12 cellular contexts compared by ENCODE assay signal in genomic region chr5:60852317-60852716, GRCh38. TPM values are rescaled to one million over a fixed set of nuclear protein-coding genes. Genes with fewer than 3 reads are reported as not detected.
DNase-seq lines count a peak whose midpoint lies in the region; ATAC-seq and TF ChIP-seq lines count a peak whose summit lies in the region.
"Had no signal": no experiment of that assay in that cellular context is flagged by ENCODE, and none has a peak within 500 bp of the region (broad histone marks: within the 10 kb centered on the region; RNA-seq: fewer than 3 reads in every experiment).

No MANE protein-coding gene starts in this region.

- no peak for ATAC-seq in GM18907 (IDR thresholded peaks at IDR 0.05; ENCODE audit: unreplicated experiment)
- ATAC-seq: GM12878, HCT116 had no signal

- no peaks in the 10 kb centered on the region for H3K27me3 ChIP-seq in ectodermal cell (ENCODE audit: control insufficient read depth, insufficient read depth, low read length, poor library complexity, severe bottlenecking)

- TF ChIP-seq CTCF in C4-2B (conservative IDR thresholded peaks at IDR 0.05) = no peak
- TF ChIP-seq CTCF in HEK293 (tag by site-specific recombination; IDR thresholded peaks at IDR 0.05) = no peak

- H3K4me3 ChIP-seq in HEK293 (ENCODE audit: low read depth, low read length) (no peak overlapping the region), ectodermal cell (ENCODE audit: insufficient read depth, low read depth, low read length) (no peak overlapping the region), mesodermal cell (ENCODE audit: extremely low read depth, insufficient read depth, low read length, poor library complexity, severe bottlenecking) (no peak overlapping the region)
- H3K4me3 ChIP-seq: GM12878 had no signal

- no peaks in the 10 kb centered on the region for H3K36me3 ChIP-seq in HEK293 (ENCODE audit: control insufficient read depth in 2 of 2, insufficient read depth in 1 of 2, low read length in 2 of 2)
- no peaks in the 10 kb centered on the region for H3K36me3 ChIP-seq in ectodermal cell (ENCODE audit: control insufficient read depth, insufficient read depth, low read length)
- H3K36me3 ChIP-seq in mesodermal cell (ENCODE audit: control insufficient read depth, insufficient read depth, low read length) = no peaks in the 10 kb centered on the region

- POLR2A ChIA-PET in HEK293 (lab: Yijun Ruan, JAX) = interaction anchor here (1.7 to 1.9 kb wide), 2 partner anchors 9 to 152 kb away, joined by 6 to 7 read pairs; partner anchors contain the start of genes DEPDC1B and ELOVL7

- CTCF ChIA-PET in HEK293 (lab: Yijun Ruan, JAX) = interaction anchor here (1.2 kb wide), 1 partner anchor 1042 kb away, joined by 3 read pairs; no protein-coding TSS in a partner anchor

- H3K4me1 ChIP-seq in HEK293 (ENCODE audit: control insufficient read depth, insufficient read depth, low read length) (peaks cover 11% of the 10 kb centered on the region), ectodermal cell (ENCODE audit: control insufficient read depth, insufficient read depth, low read length) (peaks cover 4% of the 10 kb centered on the region), mesodermal cell (ENCODE audit: control insufficient read depth, insufficient read depth, low read length, poor library complexity, severe bottlenecking) (peaks cover 2% of the 10 kb centered on the region)

- WGBS in ectodermal cell, 2 experiments = 85 to 90% methylated on average over 2 of the region's 2 CpGs
- WGBS in mesodermal cell (ENCODE audit: insufficient coverage in 2 of 2), 2 experiments = 67 to 79% methylated on average over 1 to 2 of the region's 2 CpGs

- H3K9me3 ChIP-seq in HEK293 (ENCODE audit: control insufficient read depth, insufficient read depth, low read depth, low read length) (no peaks in the 10 kb centered on the region), ectodermal cell (ENCODE audit: control insufficient read depth, low read length) (no peaks in the 10 kb centered on the region), mesodermal cell (ENCODE audit: control insufficient read depth, low read length) (no peaks in the 10 kb centered on the region)

- DNase-seq in HPDE6-E6E7 (ENCODE audit: extremely low spot score) = no peak
- no peak for DNase-seq in NCI-H1694 (lab: John Stamatoyannopoulos, UW)
- DNase-seq: C1 segment of cervical spinal cord; CD4-positive, alpha-beta memory T cell; DMS79 had no signal

- peak overlapping the region; percentile 25; the same call in 1 of the 2 replicates for H3K27ac ChIP-seq in C4-2B
- no peak overlapping the region for H3K27ac ChIP-seq in HEK293 (ENCODE audit: extremely low read depth, low read depth, low read length)
- H3K27ac ChIP-seq in ectodermal cell (ENCODE audit: insufficient read depth, low read depth, low read length, poor library complexity, severe bottlenecking) = peak overlapping the region; percentile 8
- H3K27ac ChIP-seq in mesodermal cell (ENCODE audit: low read depth, low read length, severe bottlenecking) = peak overlapping the region; percentile 3

TF ChIP-seq in HEK293, 187 proteins besides CTCF, POLR2A, EP300 and RAD21:
- peak; percentile 43; the same call in 1 of the 2 replicates for TF ChIP-seq PRDM10 (tag by site-specific recombination; IDR thresholded peaks at IDR 0.05)
- TF ChIP-seq BCL6B (tag by site-specific recombination; IDR thresholded peaks at IDR 0.05) = peak; percentile 54
- no peak for TF ChIP-seq ZBTB7A (tag by site-specific recombination; IDR thresholded peaks at IDR 0.05; ENCODE audit: low read depth)

RNA-seq across cellular contexts. Expression of gene ELOVL7, which starts 8.2 kb away (rescaled TPM):
- polyA plus RNA-seq in ectodermal cell (2013, experiment 1 of 4) = 1.3 TPM
- polyA plus RNA-seq in ectodermal cell (2013, experiment 2 of 4) = 1.2 TPM
- polyA plus RNA-seq in ectodermal cell (2013, experiment 3 of 4) = 0.48 TPM
- 0.65 TPM for polyA plus RNA-seq in ectodermal cell (2013, experiment 4 of 4)
- 0.33 TPM for polyA plus RNA-seq in mesodermal cell (2013, experiment 1 of 2)
- 0.46 TPM for polyA plus RNA-seq in mesodermal cell (2013, experiment 2 of 2)
- polyA plus RNA-seq: CD4-positive, alpha-beta memory T cell had no signal
